8 cellular contexts compared by ENCODE assay signal in the genomic region with DNA sequence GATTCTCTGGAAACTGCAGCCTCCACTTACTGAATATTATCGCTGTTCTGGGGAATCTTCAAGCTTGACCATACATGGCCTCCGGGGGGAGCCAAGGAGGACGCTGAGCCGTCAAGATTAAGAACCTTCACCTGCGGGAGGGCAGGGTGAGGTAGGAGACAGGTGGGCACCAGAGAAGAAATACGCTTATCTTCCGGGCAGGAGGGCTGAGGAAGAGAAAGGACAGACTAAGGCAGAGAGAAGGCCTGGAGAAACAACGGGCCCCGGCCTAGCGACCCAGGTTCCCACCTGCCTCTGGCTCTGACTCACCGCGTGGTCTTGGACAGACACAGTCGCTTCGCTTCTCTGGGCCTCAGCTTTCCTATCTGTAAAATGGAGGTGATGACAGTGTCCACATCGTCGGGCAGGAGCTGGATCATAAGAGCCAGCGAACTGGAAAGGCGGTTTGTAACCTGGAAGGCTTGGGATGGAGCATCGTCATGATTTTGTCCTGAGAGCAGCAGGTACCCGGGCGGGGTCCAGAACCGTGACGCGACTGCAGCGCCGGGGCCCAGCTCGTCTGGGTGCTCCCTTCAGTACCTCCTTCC. TPM values are rescaled to one million over a fixed set of nuclear protein-coding genes. Genes with fewer than 3 reads are reported as not detected.
DNase-seq lines count a peak whose midpoint lies in the region; ATAC-seq and TF ChIP-seq lines count a peak whose summit lies in the region.

No MANE protein-coding gene starts in this region.

- H3K9me3 ChIP-seq in endodermal cell (ENCODE audit: control insufficient read depth, low read length) = no peaks in the 10 kb centered on the region
- no peaks in the 10 kb centered on the region for H3K9me3 ChIP-seq in naive thymus-derived CD4-positive, alpha-beta T cell (ENCODE audit: control insufficient read depth in 2 of 3, low read length in 3 of 3)
- no peaks in the 10 kb centered on the region for H3K9me3 ChIP-seq in tibial artery

- H3K36me3 Mint-ChIP-seq in endodermal cell (ENCODE audit: low read depth) = peaks cover 39% of the 10 kb centered on the region
- H3K36me3 Mint-ChIP-seq in naive thymus-derived CD4-positive, alpha-beta T cell = peaks cover 0 to 22% (median 4%) of the 10 kb centered on the region in 5 donors

- CTCF ChIA-PET in naive thymus-derived CD4-positive, alpha-beta T cell (lab: Charles Lee) = interaction anchor here (0.6 to 3.4 kb wide), 8 partner anchors 10 to 235 kb away, joined by 3 to 11 read pairs (median 6); a partner anchor contains a TSS

- H3K9ac ChIP-seq in endodermal cell (ENCODE audit: extremely low read depth, low read length, poor library complexity, severe bottlenecking) = peak overlapping the region; percentile 59

- no peaks in the 10 kb centered on the region for H3K4me1 ChIP-seq in endodermal cell (ENCODE audit: control insufficient read depth, insufficient read depth, low read length)
- H3K4me1 ChIP-seq in naive thymus-derived CD4-positive, alpha-beta T cell (ENCODE audit: control insufficient read depth in 2 of 2, insufficient read depth in 2 of 2, low read length in 2 of 2) = peaks cover 7 to 15% of the 10 kb centered on the region in 2 donors
- peaks cover 0 to 22% (median 12%) of the 10 kb centered on the region in 4 donors for H3K4me1 ChIP-seq in tibial artery

- TF ChIP-seq CTCF in GM12873 (IDR thresholded peaks at IDR 0.05; ENCODE audit: insufficient read depth, low read depth, low read length, missing control alignments) (peak; percentile 67), endodermal cell (conservative IDR thresholded peaks at IDR 0.05) (peak; percentile 74), tibial artery (IDR thresholded peaks at IDR 0.05) (no peak)

- H3K9me3 Mint-ChIP-seq in endodermal cell = no peaks in the 10 kb centered on the region
- no peaks in the 10 kb centered on the region for H3K9me3 Mint-ChIP-seq in naive thymus-derived CD4-positive, alpha-beta T cell

- intact Hi-C loops in naive thymus-derived CD4-positive, alpha-beta T cell (cut with micrococcal nuclease) = loop anchor here (1.0 to 5.0 kb wide), 16 partner anchors 14 to 730 kb away; a partner anchor contains a TSS
- intact Hi-C loops in tibial artery (cut with DNase I; ENCODE audit: low total_unique reads) = no loop called here

- POLR2A ChIA-PET in naive thymus-derived CD4-positive, alpha-beta T cell (lab: Charles Lee) = interaction anchor here (1.0 to 4.2 kb wide), 9 partner anchors 8 to 341 kb away, joined by 3 to 69 read pairs (median 4); a partner anchor contains a TSS

- H3K4me1 Mint-ChIP-seq in endodermal cell = peaks cover 10% of the 10 kb centered on the region
- H3K4me1 Mint-ChIP-seq in naive thymus-derived CD4-positive, alpha-beta T cell = peaks cover 25 to 45% (median 38%) of the 10 kb centered on the region in 7 donors

- DNase-seq in ACHN (peak; percentile 73), NCI-H2107 (lab: John Stamatoyannopoulos, UW) (peak; percentile 13), endodermal cell (peak; percentile 88), tibial artery (no peak)
- DNase-seq in activated CD4-positive, alpha-beta T cell treated with anti-CD3 and anti-CD28 coated beads, Interleukin-2, amount 50 U/mL, for 4 hours = peak; percentile 26 to 33
- peak in 6 of 9 donors; percentile 3 to 41 (median 12) for DNase-seq in naive thymus-derived CD4-positive, alpha-beta T cell

- H3K4me3 Mint-ChIP-seq in endodermal cell = peak overlapping the region; percentile 85
- peak overlapping the region; percentile 90 to 99 (median 98) for H3K4me3 Mint-ChIP-seq in naive thymus-derived CD4-positive, alpha-beta T cell

- H3K27ac ChIP-seq in endodermal cell (ENCODE audit: low read depth, low read length) (no peak overlapping the region), tibial artery (peak overlapping the region; percentile 77 to 79)
- peak overlapping the region; percentile 80 for H3K27ac ChIP-seq in naive thymus-derived CD4-positive, alpha-beta T cell (ENCODE audit: low read depth, low read length)

- in situ Hi-C loops in ACHN (cut with HindIII; ENCODE audit: low pct_ligation_motif_present, low pct_unique_long_range_greater_than_20kb, low sequenced_read_pairs) = no loop called here

- WGBS in endodermal cell (ENCODE audit: insufficient coverage in 1 of 2, insufficient read length in 1 of 2), 2 experiments = 3 to 8% methylated on average over 11 to 27 of the region's 27 CpGs

- peak overlapping the region; percentile 98 for H3K4me3 ChIP-seq in endodermal cell (ENCODE audit: low read length)
- peak overlapping the region; percentile 83 for H3K4me3 ChIP-seq in naive thymus-derived CD4-positive, alpha-beta T cell (ENCODE audit: low read length)
- peak overlapping the region; percentile 77 to 83 for H3K4me3 ChIP-seq in tibial artery

- peaks cover 62% of the 10 kb centered on the region for H3K36me3 ChIP-seq in endodermal cell (ENCODE audit: control insufficient read depth, insufficient read depth, low read length)
- peaks cover 9 to 55% (median 21%) of the 10 kb centered on the region in 3 experiments for H3K36me3 ChIP-seq in naive thymus-derived CD4-positive, alpha-beta T cell (ENCODE audit: control insufficient read depth in 2 of 3, insufficient read depth in 3 of 3, low read length in 3 of 3)
- H3K36me3 ChIP-seq in tibial artery = peaks cover 36 to 55% (median 52%) of the 10 kb centered on the region in 3 donors

- H3K27me3 ChIP-seq in endodermal cell (ENCODE audit: control insufficient read depth, insufficient read depth, low read length, poor library complexity, severe bottlenecking) (no peaks in the 10 kb centered on the region), tibial artery (no peaks in the 10 kb centered on the region)
- no peaks in the 10 kb centered on the region for H3K27me3 ChIP-seq in naive thymus-derived CD4-positive, alpha-beta T cell (ENCODE audit: control insufficient read depth in 2 of 2, insufficient read depth in 2 of 2, low read length in 2 of 2)

- peaks cover 2% of the 10 kb centered on the region for H3K27me3 Mint-ChIP-seq in endodermal cell (ENCODE audit: insufficient read depth)
- H3K27me3 Mint-ChIP-seq in naive thymus-derived CD4-positive, alpha-beta T cell = no peaks in the 10 kb centered on the region

- peak; percentile 36 for ATAC-seq in HG02798 (IDR thresholded peaks at IDR 0.05; ENCODE audit: poor library complexity, unreplicated experiment)
- peak; percentile 26 for ATAC-seq in naive thymus-derived CD4-positive, alpha-beta T cell

- H3K27ac Mint-ChIP-seq in endodermal cell = peak overlapping the region; percentile 83
- H3K27ac Mint-ChIP-seq in naive thymus-derived CD4-positive, alpha-beta T cell = peak overlapping the region; percentile 74 to 96 (median 93)

RNA-seq across cellular contexts. Expression of a gene that starts 0.7 kb away (rescaled TPM):
- 10 to 100 TPM; 27.8 to 31.5 TPM for total RNA-seq in endodermal cell
- 18.9 TPM for polyA plus RNA-seq in endodermal cell (2013, experiment 1 of 2)
- polyA plus RNA-seq in endodermal cell (2013, experiment 2 of 2) = 18.3 TPM
- total RNA-seq in naive thymus-derived CD4-positive, alpha-beta T cell = 10 to 100 TPM; 38.7 to 49.8 (median 40.8) TPM
- 10 to 100 TPM in 1 of 2 donors, 1 to 10 TPM in 1; 6.0 to 14.3 TPM for polyA plus RNA-seq in naive thymus-derived CD4-positive, alpha-beta T cell

RNA-seq across cellular contexts. Expression of a gene that starts 0.7 kb away (rescaled TPM):
- 10 to 100 TPM; 24.0 to 31.5 TPM for total RNA-seq in endodermal cell
- polyA plus RNA-seq in endodermal cell (2013, experiment 1 of 2) = 35.0 TPM
- 40.8 TPM for polyA plus RNA-seq in endodermal cell (2013, experiment 2 of 2)
- 10 to 100 TPM; 21.4 to 62.0 (median 49.0) TPM for total RNA-seq in naive thymus-derived CD4-positive, alpha-beta T cell
- polyA plus RNA-seq in naive thymus-derived CD4-positive, alpha-beta T cell = 10 to 100 TPM; 15.5 to 21.2 TPM

RNA-seq across cellular contexts. Expression of a gene that starts 13.0 kb away (rescaled TPM):
- total RNA-seq in endodermal cell = 10 to 100 TPM; 24.5 to 32.1 TPM
- 28.3 TPM for polyA plus RNA-seq in endodermal cell (2013, experiment 1 of 2)
- polyA plus RNA-seq in endodermal cell (2013, experiment 2 of 2) = 28.8 TPM
- 10 to 100 TPM; 12.6 to 33.4 (median 28.3) TPM for total RNA-seq in naive thymus-derived CD4-positive, alpha-beta T cell
- polyA plus RNA-seq in naive thymus-derived CD4-positive, alpha-beta T cell = 10 to 100 TPM; 17.4 to 29.5 TPM

RNA-seq across cellular contexts. Expression of a gene that starts 13.1 kb away (rescaled TPM):
- total RNA-seq in endodermal cell = 10 to 100 TPM; 73.5 to 87.4 TPM
- polyA plus RNA-seq in endodermal cell (2013, experiment 1 of 2) = 68.4 TPM
- polyA plus RNA-seq in endodermal cell (2013, experiment 2 of 2) = 54.2 TPM
- 10 to 100 TPM; 18.9 to 28.1 (median 19.7) TPM for total RNA-seq in naive thymus-derived CD4-positive, alpha-beta T cell
- 1 to 10 TPM; 2.6 to 3.6 TPM for polyA plus RNA-seq in naive thymus-derived CD4-positive, alpha-beta T cell

RNA-seq across cellular contexts. Expression of a gene that starts 51.1 kb away (rescaled TPM):
- under 1 TPM; 0.26 to 0.73 TPM for total RNA-seq in endodermal cell
- polyA plus RNA-seq in endodermal cell (2013, experiment 1 of 2) = 2.0 TPM
- polyA plus RNA-seq in endodermal cell (2013, experiment 2 of 2) = 2.2 TPM
- total RNA-seq in naive thymus-derived CD4-positive, alpha-beta T cell = 1 to 10 TPM in 2 of 5 experiments, under 1 TPM in 3; 0.45 to 1.7 (median 0.60) TPM
- under 1 TPM; 0.15 to 0.30 TPM for polyA plus RNA-seq in naive thymus-derived CD4-positive, alpha-beta T cell

Comparison
In these comparisons a context has a peak if more than half of its experiments do, and no peak if none do; other contexts are left out.
1. DNase-seq: peak in ACHN (single experiment), NCI-H2107 (single experiment), activated CD4-positive, alpha-beta T cell treated with anti-CD3 and anti-CD28 coated beads, Interleukin-2, amount 50 U/mL, for 4 hours (2 of 2), endodermal cell (single experiment) and naive thymus-derived CD4-positive, alpha-beta T cell (6 of 9); none in tibial artery (0 of 2).
2. CTCF ChIP-seq: peak in GM12873 (single experiment) and endodermal cell (single experiment); none in tibial artery (0 of 2).
3. Peak in every context shown above with its lines, with median percentiles within 50 percentile points of each other: H3K4me3 ChIP-seq.